32 cellular contexts compared by ENCODE assay signal in genomic region chr1:90712931-90713618, GRCh38. TPM values are rescaled to one million over a fixed set of nuclear protein-coding genes. Genes with fewer than 3 reads are reported as not detected.
"Had no signal": no experiment of that assay in that cellular context is flagged by ENCODE, and none has a peak within 500 bp of the region (broad histone marks: within the 10 kb centered on the region; RNA-seq: fewer than 3 reads in every experiment).

No MANE protein-coding gene starts in this region.

- H3K36me3 Mint-ChIP-seq: stimulated activated memory B cell treated with anti-CD40 and anti-IgM and Interleukin-4, amounts not matched to agents 10 μg/mL and 1 μg/mL and 100 μg/mL, for 72 hours had no signal

- DNase-seq: activated B cell treated with CpG ODN at 0.5 μM for 24 hours; activated CD4-positive, alpha-beta T cell treated with anti-CD3 and anti-CD28 coated beads for 36 hours; activated CD4-positive, alpha-beta T cell treated with anti-CD3 and anti-CD28 coated beads, Interleukin-2, amount 50 U/mL, for 4 hours; activated CD8-positive, alpha-beta memory T cell treated with anti-CD3 and anti-CD28 coated beads for 24 hours; activated CD8-positive, alpha-beta memory T cell treated with anti-CD3 and anti-CD28 coated beads, Interleukin-2, amount 50 U/mL, for 48 hours; activated effector memory CD4-positive, alpha-beta T cell treated with anti-CD3 and anti-CD28 coated beads, Interleukin-2, amount 50 U/mL, for 16 hours; activated naive CD4-positive, alpha-beta T cell treated with anti-CD3 and anti-CD28 coated beads, Interleukin-2, amount 10 ng/mL, durations not matched to agents 7 days and 5 days; activated T-cell treated with anti-CD3 and anti-CD28 coated beads, Interleukin-2, amount 50 U/mL, for 48 hours; amygdala; effector CD4-positive, alpha-beta T cell; erythroblast; foreskin keratinocyte; lower lobe of right lung; mesendoderm; mucosa of descending colon; nephron progenitor cell; sigmoid colon; stimulated activated CD4-positive, alpha-beta T cell treated with anti-CD3 and anti-CD28 coated beads, Interleukin-15, amount 100 ng/mL, for 24 hours; stomach; T1000 had no signal

- H3K9me3 Mint-ChIP-seq: activated B cell treated with CpG ODN at 0.5 μM for 24 hours; activated naive CD4-positive, alpha-beta T cell treated with anti-CD3 and anti-CD28 coated beads, Interleukin-2, amount 10 ng/mL, durations not matched to agents 7 days and 5 days; dendritic cell treated with granulocyte-macrophage colony-stimulating factor and Interleukin-4, amounts not matched to agents 40 ng/mL and 50 ng/mL, for 4 days; nephron progenitor cell; T-helper 1 cell treated with Interleukin-12 subunit alpha and Interleukin-12 subunit beta and Interleukin-4 antibody, amounts not matched to agents 30 μg/mL and 1 μg/mL, for 36 hours had no signal

- H3K4me3 Mint-ChIP-seq: activated B cell treated with CpG ODN at 0.5 μM for 24 hours; activated CD4-positive, alpha-beta T cell treated with anti-CD3 and anti-CD28 coated beads for 36 hours; activated naive CD4-positive, alpha-beta T cell treated with anti-CD3 and anti-CD28 coated beads, Interleukin-2, amount 10 ng/mL, durations not matched to agents 7 days and 5 days; dendritic cell treated with granulocyte-macrophage colony-stimulating factor and Interleukin-4, amounts not matched to agents 40 ng/mL and 50 ng/mL, for 4 days; nephron progenitor cell; stimulated activated memory B cell treated with anti-CD40 and anti-IgM and Interleukin-4, amounts not matched to agents 10 μg/mL and 1 μg/mL and 100 μg/mL, for 72 hours; T-helper 1 cell treated with Interleukin-12 subunit alpha and Interleukin-12 subunit beta and Interleukin-4 antibody, amounts not matched to agents 30 μg/mL and 1 μg/mL, for 36 hours had no signal

- H3K27ac Mint-ChIP-seq: activated B cell treated with CpG ODN at 0.5 μM for 24 hours; activated CD4-positive, alpha-beta T cell treated with anti-CD3 and anti-CD28 coated beads for 36 hours; activated naive CD4-positive, alpha-beta T cell treated with anti-CD3 and anti-CD28 coated beads, Interleukin-2, amount 10 ng/mL, durations not matched to agents 7 days and 5 days; dendritic cell treated with granulocyte-macrophage colony-stimulating factor and Interleukin-4, amounts not matched to agents 40 ng/mL and 50 ng/mL, for 4 days; nephron progenitor cell; stimulated activated memory B cell treated with anti-CD40 and anti-IgM and Interleukin-4, amounts not matched to agents 10 μg/mL and 1 μg/mL and 100 μg/mL, for 72 hours; T-helper 1 cell treated with Interleukin-12 subunit alpha and Interleukin-12 subunit beta and Interleukin-4 antibody, amounts not matched to agents 30 μg/mL and 1 μg/mL, for 36 hours had no signal

- FAIRE-seq: keratinocyte, urothelium cell line had no signal

- ATAC-seq: activated CD4-positive, alpha-beta T cell treated with anti-CD3 and anti-CD28 coated beads for 36 hours; lower lobe of right lung; mucosa of descending colon; stimulated activated memory B cell treated with anti-CD40 and anti-IgM and Interleukin-4, amounts not matched to agents 10 μg/mL and 1 μg/mL and 100 μg/mL, for 72 hours had no signal

RNA-seq across cellular contexts. Expression of gene BARHL2, which starts 4.0 kb away (rescaled TPM):
- total RNA-seq: activated B cell treated with CpG ODN at 0.5 μM for 24 hours; activated CD4-positive, alpha-beta T cell treated with anti-CD3 and anti-CD28 coated beads for 36 hours; foreskin keratinocyte; left lobe of liver; lower lobe of right lung; mucosa of descending colon; omental fat pad; posterior vena cava; renal cortical epithelial cell; sigmoid colon; smooth muscle cell; stomach; suprapubic skin; tibial nerve had no signal
